8 cellular contexts compared by ENCODE assay signal in genomic region chr2:227415538-227416424, GRCh38. TPM values are rescaled to one million over a fixed set of nuclear protein-coding genes. Genes with fewer than 3 reads are reported as not detected.
A peak's percentile ranks its signal among the peaks of the same experiment; 100 is the strongest.
DNase-seq lines count a peak whose midpoint lies in the region; ATAC-seq and FAIRE-seq lines count a peak whose summit lies in the region.

No MANE protein-coding gene starts in this region.

- no peaks in the 10 kb centered on the region for H3K36me3 Mint-ChIP-seq in activated T-cell treated with anti-CD3 and anti-CD28 coated beads, Interleukin-2, amount 50 U/mL, for 4 hours (ENCODE audit: insufficient read depth)

- H3K4me3 Mint-ChIP-seq in activated T-cell treated with anti-CD3 and anti-CD28 coated beads, Interleukin-2, amount 50 U/mL, for 4 hours: no peak overlapping the region

- H3K4me1 Mint-ChIP-seq in activated T-cell treated with anti-CD3 and anti-CD28 coated beads, Interleukin-2, amount 50 U/mL, for 4 hours (ENCODE audit: low read depth): peaks cover 47% of the 10 kb centered on the region

- DNase-seq in activated T-cell treated with anti-CD3 and anti-CD28 coated beads, Interleukin-2, amount 50 U/mL, for 4 hours: peak; percentile 7
- no peak for DNase-seq in activated T-cell treated with anti-CD3 and anti-CD28 coated beads for 4 hours
- DNase-seq in KBM-7: peak; percentile 29
- DNase-seq in amniotic stem cell (lab: John Stamatoyannopoulos, UW): peak; percentile 59
- no peak for DNase-seq in left lobe of liver (ENCODE audit: low spot score)
- no peak for DNase-seq in GM19239 (ENCODE audit: insufficient read length, low spot score)
- DNase-seq in NCI-H82 (lab: John Stamatoyannopoulos, UW): no peak
- DNase-seq in G401 (ENCODE audit: low spot score): no peak

- FAIRE-seq in GM19239 (lab: Jason Lieb, UNC): no peak

- in situ Hi-C loops in KBM-7 (cut with MboI; ENCODE audit: low pct_unique_long_range_greater_than_20kb, low sequenced_read_pairs) (loop anchor here (25.0 kb wide), 1 partner anchor 278 kb away; no protein-coding TSS in a partner anchor), G401 (cut with HindIII; ENCODE audit: low sequenced_read_pairs) (no loop called here)

- no peak for ATAC-seq in activated T-cell treated with anti-CD3 and anti-CD28 coated beads, Interleukin-2, amount 50 U/mL, for 4 hours
- peak; percentile 46 for ATAC-seq in left lobe of liver

- no peaks in the 10 kb centered on the region for H3K9me3 Mint-ChIP-seq in activated T-cell treated with anti-CD3 and anti-CD28 coated beads, Interleukin-2, amount 50 U/mL, for 4 hours

- no peaks in the 10 kb centered on the region for H3K27me3 Mint-ChIP-seq in activated T-cell treated with anti-CD3 and anti-CD28 coated beads, Interleukin-2, amount 50 U/mL, for 4 hours (ENCODE audit: low read depth)

RNA-seq across cellular contexts. Expression of gene SCYGR1, which starts 28.0 kb away (rescaled TPM):
- total RNA-seq in activated T-cell treated with anti-CD3 and anti-CD28 coated beads, Interleukin-2, amount 50 U/mL, for 4 hours: not detected
- not detected for total RNA-seq in left lobe of liver
- total RNA-seq in G401 (2014; rRNA removed; shearing (Covaris generic)): not detected in 2 replicates

RNA-seq across cellular contexts. Expression of gene TM4SF20, which starts 36.7 kb away (rescaled TPM):
- under 1 TPM in 1 of 3 donors, not detected in 2; 0.30 TPM for total RNA-seq in activated T-cell treated with anti-CD3 and anti-CD28 coated beads, Interleukin-2, amount 50 U/mL, for 4 hours
- not detected for total RNA-seq in left lobe of liver
- not detected in 2 replicates for total RNA-seq in G401 (2014; rRNA removed; shearing (Covaris generic))

RNA-seq across cellular contexts. Expression of gene AGFG1, which starts 56.2 kb away (rescaled TPM):
- total RNA-seq in activated T-cell treated with anti-CD3 and anti-CD28 coated beads, Interleukin-2, amount 50 U/mL, for 4 hours: 100 to 1,000 TPM; 200 to 228 (median 213) TPM
- 21.9 TPM for total RNA-seq in left lobe of liver
- total RNA-seq in G401 (2014; rRNA removed; shearing (Covaris generic)): 37.8 and 54.9 TPM in 2 replicates

Comparison
In these comparisons a context has a peak if more than half of its experiments do, and no peak if none do; other contexts are left out.
1. DNase-seq: peak in activated T-cell treated with anti-CD3 and anti-CD28 coated beads, Interleukin-2, amount 50 U/mL, for 4 hours (single experiment), KBM-7 (single experiment) and amniotic stem cell (single experiment); none in activated T-cell treated with anti-CD3 and anti-CD28 coated beads for 4 hours (single experiment), left lobe of liver (single experiment), GM19239 (single experiment), NCI-H82 (single experiment) and G401 (single experiment).